16 cellular contexts compared by ENCODE assay signal in the genomic region with DNA sequence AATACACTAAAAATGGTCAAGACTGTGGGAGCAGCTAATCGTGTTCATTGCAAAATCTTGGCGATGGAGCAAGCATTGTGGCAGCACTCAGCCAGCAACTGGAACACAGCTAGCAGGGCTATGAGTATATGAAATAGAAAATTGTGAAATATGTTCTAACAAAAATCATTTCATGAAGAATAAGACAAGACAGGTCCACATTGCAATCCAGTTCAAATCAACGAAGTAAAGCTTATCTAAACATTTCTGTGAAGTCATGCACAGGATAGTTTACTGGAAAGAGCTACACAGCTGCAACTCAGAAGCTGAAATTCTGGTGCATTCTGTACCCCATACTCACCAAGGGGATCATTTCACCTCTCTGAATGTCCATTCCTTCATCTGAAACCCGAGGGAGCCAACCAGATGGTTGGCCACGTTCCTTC. TPM values are rescaled to one million over a fixed set of nuclear protein-coding genes. Genes with fewer than 3 reads are reported as not detected.
DNase-seq lines count a peak whose midpoint lies in the region; ATAC-seq and TF ChIP-seq lines count a peak whose summit lies in the region.
"Had no signal": no experiment of that assay in that cellular context is flagged by ENCODE, and none has a peak within 500 bp of the region (broad histone marks: within the 10 kb centered on the region; RNA-seq: fewer than 3 reads in every experiment).

No MANE protein-coding gene starts in this region.

- no peaks in the 10 kb centered on the region for H3K9me2 ChIP-seq in hepatocyte (replicated peaks; ENCODE audit: insufficient read depth)

- H3K4me3 ChIP-seq in right cardiac atrium (ENCODE audit: low read length) (no peak overlapping the region), heart right ventricle (no peak overlapping the region), hepatocyte (no peak overlapping the region), vagina (no peak overlapping the region), HAP-1 (no peak overlapping the region)

- ATAC-seq in right cardiac atrium, result no peak
- ATAC-seq in heart right ventricle, result no peak
- ATAC-seq: T-helper 17 cell had no signal

- TF ChIP-seq CTCF in heart right ventricle (IDR thresholded peaks at IDR 0.05), result no peak
- no peak for TF ChIP-seq CTCF in RWPE1 (conservative IDR thresholded peaks at IDR 0.05; ENCODE audit: low read depth)
- TF ChIP-seq CTCF in hepatocyte (IDR thresholded peaks at IDR 0.05; ENCODE audit: poor library complexity), result no peak
- no peak for TF ChIP-seq CTCF in vagina (IDR thresholded peaks at IDR 0.05)

- H3K4me2 ChIP-seq in hepatocyte, result no peak overlapping the region

- no peak overlapping the region for H2AFZ ChIP-seq in hepatocyte

- H3K9me3 ChIP-seq in right cardiac atrium (ENCODE audit: control insufficient read depth, low read length), result no peaks in the 10 kb centered on the region
- H3K9me3 ChIP-seq in heart right ventricle, result no peaks in the 10 kb centered on the region
- H3K9me3 ChIP-seq in hepatocyte (ENCODE audit: low read depth), result no peaks in the 10 kb centered on the region
- no peaks in the 10 kb centered on the region for H3K9me3 ChIP-seq in vagina
- H3K9me3 ChIP-seq in HAP-1, result no peaks in the 10 kb centered on the region

- H3K4me1 ChIP-seq in right cardiac atrium (ENCODE audit: control insufficient read depth, insufficient read depth, low read length), result no peaks in the 10 kb centered on the region
- peaks cover 0 to 53% (median 8%) of the 10 kb centered on the region in 9 donors for H3K4me1 ChIP-seq in heart right ventricle
- H3K4me1 ChIP-seq in hepatocyte (ENCODE audit: insufficient read depth), result no peaks in the 10 kb centered on the region
- H3K4me1 ChIP-seq in vagina, result peaks cover 31% of the 10 kb centered on the region
- H3K4me1 ChIP-seq in HAP-1, result no peaks in the 10 kb centered on the region

- WGBS in right cardiac atrium, result 44% methylated on average over 5 of the region's 5 CpGs
- 61 to 68% methylated on average over 5 of the region's 5 CpGs for WGBS in heart right ventricle, 2 donors
- 68% methylated on average over 5 of the region's 5 CpGs for WGBS in hepatocyte (ENCODE audit: low lambda C conversion rate, missing lambda C conversion rate)

- H3K27ac ChIP-seq in right cardiac atrium (ENCODE audit: low read length) (no peak overlapping the region), heart right ventricle (peak overlapping the region in 1 of 10 donors; percentile 71), RWPE1 (peak overlapping the region; percentile 71; the same call in 1 of the 2 replicates), hepatocyte (peak overlapping the region; percentile 73), vagina (peak overlapping the region; percentile 48)
- H3K27ac ChIP-seq: epithelial cell of prostate had no signal

- intact Hi-C loops in right cardiac atrium (cut with DNase I), result loop anchor here (5.0 to 10.0 kb wide), 7 partner anchors 64 to 512 kb away; a partner anchor contains a TSS
- intact Hi-C loops in heart right ventricle (cut with DNase I), result loop anchor here in 8 of 10 donors (2.0 to 10.0 kb wide), 12 partner anchors 53 to 512 kb away; no protein-coding TSS in a partner anchor
- intact Hi-C loops in vagina (cut with DNase I), result loop anchor here (5.0 kb wide), 3 partner anchors 372 to 512 kb away; no protein-coding TSS in a partner anchor

- CTCF ChIA-PET in RWPE1 (lab: Yijun Ruan, JAX), result interaction anchor here (0.7 kb wide), 1 partner anchor 514 kb away, joined by 4 read pairs; no protein-coding TSS in a partner anchor

- H3K27me3 ChIP-seq in right cardiac atrium (ENCODE audit: control insufficient read depth, insufficient read depth), result no peaks in the 10 kb centered on the region
- no peaks in the 10 kb centered on the region for H3K27me3 ChIP-seq in heart right ventricle
- H3K27me3 ChIP-seq in hepatocyte, result no peaks in the 10 kb centered on the region
- H3K27me3 ChIP-seq in vagina, result no peaks in the 10 kb centered on the region
- H3K27me3 ChIP-seq in HAP-1 (ENCODE audit: low read depth), result peaks cover 15% of the 10 kb centered on the region; the same call in 1 of the 2 replicates

- no peak for TF ChIP-seq POLR2A in vagina (IDR thresholded peaks at IDR 0.05)

- POLR2A ChIA-PET in RWPE1 (lab: Yijun Ruan, JAX; ENCODE audit: low non-redundant PET), result no interaction called here

- in situ Hi-C loops in HAP-1 (cut with MboI; ENCODE audit: low sequenced_read_pairs), result loop anchor here (10.0 kb wide), 1 partner anchor 256 kb away; no protein-coding TSS in a partner anchor
- in situ Hi-C loops in ACHN (cut with HindIII; ENCODE audit: low pct_ligation_motif_present, low pct_unique_long_range_greater_than_20kb, low sequenced_read_pairs), result no loop called here

- H3K79me2 ChIP-seq in hepatocyte, result no peaks in the 10 kb centered on the region

- DNase-seq in right cardiac atrium, result peak in 2 of 3 donors; percentile 56 to 67
- no peak for DNase-seq in heart right ventricle
- no peak for DNase-seq in RWPE1 (ENCODE audit: low spot score)
- peak; percentile 18 for DNase-seq in hepatocyte (ENCODE audit: low spot score)
- no peak for DNase-seq in vagina (ENCODE audit: extremely low spot score in 2 of 2)
- no peak for DNase-seq in HAP-1 (ENCODE audit: low spot score in 2 of 2)
- DNase-seq in ACHN, result no peak
- DNase-seq in COR-L47 (lab: John Stamatoyannopoulos, UW), result no peak
- DNase-seq: activated CD4-positive, alpha-beta T cell treated with anti-CD3 and anti-CD28 coated beads for 1 hour; activated T-cell treated with anti-CD3 and anti-CD28 coated beads, Interleukin-2, amount 50 U/mL, for 48 hours; amygdala; DMS79; H9; NCI-H187; T-helper 17 cell had no signal

- no peaks in the 10 kb centered on the region for H4K20me1 ChIP-seq in hepatocyte (ENCODE audit: insufficient read depth, poor library complexity, severe bottlenecking)

- H3K36me3 ChIP-seq in heart right ventricle (no peaks in the 10 kb centered on the region), hepatocyte (replicated peaks; ENCODE audit: insufficient read depth, low read depth) (no peaks in the 10 kb centered on the region), vagina (no peaks in the 10 kb centered on the region), HAP-1 (replicated peaks) (no peaks in the 10 kb centered on the region)

RNA-seq across cellular contexts. Expression of a gene that starts 5.3 kb away (rescaled TPM):
- total RNA-seq in right cardiac atrium (10 to 100 TPM; 26.7 to 44.5 (median 32.2) TPM), heart right ventricle (10 to 100 TPM; 18.6 to 88.0 (median 30.5) TPM), hepatocyte (69.6 and 71.4 TPM in 2 replicates), vagina (132 TPM)
- polyA plus RNA-seq in right cardiac atrium (43.7 TPM), heart right ventricle (10 to 100 TPM; 10.8 to 24.7 TPM), hepatocyte (90.7 and 99.6 TPM in 2 replicates)

Comparison
In these comparisons a context has a peak if more than half of its experiments do, and no peak if none do; other contexts are left out.
1. DNase-seq: peak in right cardiac atrium (2 of 3) and hepatocyte (single experiment); none in heart right ventricle (0 of 2), RWPE1 (single experiment), vagina (0 of 2), HAP-1 (0 of 2), ACHN (single experiment) and COR-L47 (single experiment).